ENCODE assay signal across 1 cellular context in the genomic region with DNA sequence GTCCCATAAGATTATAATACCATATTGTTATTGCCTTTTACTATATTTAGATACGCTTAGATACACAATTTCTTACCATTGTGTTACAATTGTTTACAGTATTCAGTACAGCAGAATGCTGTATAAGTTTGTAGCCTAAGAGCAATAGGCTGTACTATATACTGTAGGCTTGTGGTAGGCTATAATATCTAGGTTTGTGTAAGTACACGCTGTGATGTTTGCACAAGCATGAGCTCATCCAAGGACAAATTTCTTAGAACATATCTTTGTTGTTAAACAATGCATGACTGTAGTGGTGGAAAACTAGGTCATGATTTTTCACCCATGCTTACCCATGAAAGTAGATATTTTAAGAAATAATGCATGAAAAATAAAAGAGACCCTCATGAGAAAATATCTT.
TF ChIP-seq lines count a peak whose summit lies in the region.

No MANE protein-coding gene starts in this region.

TF ChIP-seq in HepG2, 621 proteins besides CTCF, POLR2A, EP300 and RAD21 (continued from another document and continues in another):
- TF ChIP-seq, protein P1, sequence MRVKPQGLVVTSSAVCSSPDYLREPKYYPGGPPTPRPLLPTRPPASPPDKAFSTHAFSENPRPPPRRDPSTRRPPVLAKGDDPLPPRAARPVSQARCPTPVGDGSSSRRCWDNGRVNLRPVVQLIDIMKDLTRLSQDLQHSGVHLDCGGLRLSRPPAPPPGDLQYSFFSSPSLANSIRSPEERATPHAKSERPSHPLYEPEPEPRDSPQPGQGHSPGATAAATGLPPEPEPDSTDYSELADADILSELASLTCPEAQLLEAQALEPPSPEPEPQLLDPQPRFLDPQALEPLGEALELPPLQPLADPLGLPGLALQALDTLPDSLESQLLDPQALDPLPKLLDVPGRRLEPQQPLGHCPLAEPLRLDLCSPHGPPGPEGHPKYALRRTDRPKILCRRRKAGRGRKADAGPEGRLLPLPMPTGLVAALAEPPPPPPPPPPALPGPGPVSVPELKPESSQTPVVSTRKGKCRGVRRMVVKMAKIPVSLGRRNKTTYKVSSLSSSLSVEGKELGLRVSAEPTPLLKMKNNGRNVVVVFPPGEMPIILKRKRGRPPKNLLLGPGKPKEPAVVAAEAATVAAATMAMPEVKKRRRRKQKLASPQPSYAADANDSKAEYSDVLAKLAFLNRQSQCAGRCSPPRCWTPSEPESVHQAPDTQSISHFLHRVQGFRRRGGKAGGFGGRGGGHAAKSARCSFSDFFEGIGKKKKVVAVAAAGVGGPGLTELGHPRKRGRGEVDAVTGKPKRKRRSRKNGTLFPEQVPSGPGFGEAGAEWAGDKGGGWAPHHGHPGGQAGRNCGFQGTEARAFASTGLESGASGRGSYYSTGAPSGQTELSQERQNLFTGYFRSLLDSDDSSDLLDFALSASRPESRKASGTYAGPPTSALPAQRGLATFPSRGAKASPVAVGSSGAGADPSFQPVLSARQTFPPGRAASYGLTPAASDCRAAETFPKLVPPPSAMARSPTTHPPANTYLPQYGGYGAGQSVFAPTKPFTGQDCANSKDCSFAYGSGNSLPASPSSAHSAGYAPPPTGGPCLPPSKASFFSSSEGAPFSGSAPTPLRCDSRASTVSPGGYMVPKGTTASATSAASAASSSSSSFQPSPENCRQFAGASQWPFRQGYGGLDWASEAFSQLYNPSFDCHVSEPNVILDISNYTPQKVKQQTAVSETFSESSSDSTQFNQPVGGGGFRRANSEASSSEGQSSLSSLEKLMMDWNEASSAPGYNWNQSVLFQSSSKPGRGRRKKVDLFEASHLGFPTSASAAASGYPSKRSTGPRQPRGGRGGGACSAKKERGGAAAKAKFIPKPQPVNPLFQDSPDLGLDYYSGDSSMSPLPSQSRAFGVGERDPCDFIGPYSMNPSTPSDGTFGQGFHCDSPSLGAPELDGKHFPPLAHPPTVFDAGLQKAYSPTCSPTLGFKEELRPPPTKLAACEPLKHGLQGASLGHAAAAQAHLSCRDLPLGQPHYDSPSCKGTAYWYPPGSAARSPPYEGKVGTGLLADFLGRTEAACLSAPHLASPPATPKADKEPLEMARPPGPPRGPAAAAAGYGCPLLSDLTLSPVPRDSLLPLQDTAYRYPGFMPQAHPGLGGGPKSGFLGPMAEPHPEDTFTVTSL (CRISPR knock-in tag; IDR thresholded peaks at IDR 0.05; ENCODE audit: borderline replicate concordance): peak; percentile 34; the same call in 1 of the 2 replicates
- TF ChIP-seq ZBTB21 (CRISPR knock-in tag; IDR thresholded peaks at IDR 0.05) (peak; percentile 42; the same call in 1 of the 2 replicates), MXD4 (CRISPR knock-in tag; IDR thresholded peaks at IDR 0.05) (no peak), SOX5 (CRISPR knock-in tag; IDR thresholded peaks at IDR 0.05; ENCODE audit: borderline replicate concordance) (peak; percentile 83; the same call in 1 of the 2 replicates), TMF1 (CRISPR knock-in tag; IDR thresholded peaks at IDR 0.05; ENCODE audit: low read depth) (no peak), XRCC5 (optimal IDR thresholded peaks at IDR 0.05; ENCODE audit: low read length) (no peak), AGO2 (optimal IDR thresholded peaks at IDR 0.05; ENCODE audit: low read depth, low read length) (no peak), GABPA (IDR thresholded peaks at IDR 0.05; ENCODE audit: low read depth, low read length) (no peak), GABPA (CRISPR knock-in tag; IDR thresholded peaks at IDR 0.05; ENCODE audit: low read depth) (no peak), ZSCAN12 (CRISPR knock-in tag; IDR thresholded peaks at IDR 0.05) (no peak), SOX13 (IDR thresholded peaks at IDR 0.05) (no peak), SOX13 (CRISPR knock-in tag; conservative IDR thresholded peaks at IDR 0.05 in 1 of 2, IDR thresholded peaks at IDR 0.05 in 1 of 2) (peak in 1 of 2 experiments; percentile 88; a peak in 2 of 4 replicates), EZH2 (conservative IDR thresholded peaks at IDR 0.05; ENCODE audit: low read depth, low read length) (no peak), MAZ (IDR thresholded peaks at IDR 0.05; ENCODE audit: borderline replicate concordance, low read depth, low read length) (no peak), MAZ (CRISPR knock-in tag; IDR thresholded peaks at IDR 0.05; ENCODE audit: low read depth) (no peak), ZNF670 (CRISPR knock-in tag; IDR thresholded peaks at IDR 0.05; ENCODE audit: borderline replicate concordance) (no peak), CREB1 (IDR thresholded peaks at IDR 0.05) (no peak), CREB1 (CRISPR knock-in tag; IDR thresholded peaks at IDR 0.05) (peak; percentile 33; the same call in 1 of the 2 replicates), RFXAP (CRISPR knock-in tag; IDR thresholded peaks at IDR 0.05; ENCODE audit: borderline replicate concordance) (no peak), ZNF790 (CRISPR knock-in tag; IDR thresholded peaks at IDR 0.05; ENCODE audit: borderline replicate concordance) (no peak), SP5 (CRISPR knock-in tag; IDR thresholded peaks at IDR 0.05; ENCODE audit: borderline replicate concordance, low read depth) (no peak), FOXJ3 (CRISPR knock-in tag; IDR thresholded peaks at IDR 0.05; ENCODE audit: borderline replicate concordance) (peak; percentile 45; the same call in 1 of the 2 replicates), DNMT3B (CRISPR knock-in tag; conservative IDR thresholded peaks at IDR 0.05) (no peak), PHF20 (CRISPR knock-in tag; IDR thresholded peaks at IDR 0.05) (no peak), JDP2 (CRISPR knock-in tag; IDR thresholded peaks at IDR 0.05; ENCODE audit: borderline replicate concordance) (no peak), ZZZ3 (CRISPR knock-in tag; IDR thresholded peaks at IDR 0.05; ENCODE audit: borderline replicate concordance) (no peak), ZNF251 (CRISPR knock-in tag; IDR thresholded peaks at IDR 0.05) (no peak)
- TF ChIP-seq, protein P2, sequence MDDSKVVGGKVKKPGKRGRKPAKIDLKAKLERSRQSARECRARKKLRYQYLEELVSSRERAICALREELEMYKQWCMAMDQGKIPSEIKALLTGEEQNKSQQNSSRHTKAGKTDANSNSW (CRISPR knock-in tag; IDR thresholded peaks at IDR 0.05; ENCODE audit: borderline replicate concordance): no peak
- TF ChIP-seq, protein P3, sequence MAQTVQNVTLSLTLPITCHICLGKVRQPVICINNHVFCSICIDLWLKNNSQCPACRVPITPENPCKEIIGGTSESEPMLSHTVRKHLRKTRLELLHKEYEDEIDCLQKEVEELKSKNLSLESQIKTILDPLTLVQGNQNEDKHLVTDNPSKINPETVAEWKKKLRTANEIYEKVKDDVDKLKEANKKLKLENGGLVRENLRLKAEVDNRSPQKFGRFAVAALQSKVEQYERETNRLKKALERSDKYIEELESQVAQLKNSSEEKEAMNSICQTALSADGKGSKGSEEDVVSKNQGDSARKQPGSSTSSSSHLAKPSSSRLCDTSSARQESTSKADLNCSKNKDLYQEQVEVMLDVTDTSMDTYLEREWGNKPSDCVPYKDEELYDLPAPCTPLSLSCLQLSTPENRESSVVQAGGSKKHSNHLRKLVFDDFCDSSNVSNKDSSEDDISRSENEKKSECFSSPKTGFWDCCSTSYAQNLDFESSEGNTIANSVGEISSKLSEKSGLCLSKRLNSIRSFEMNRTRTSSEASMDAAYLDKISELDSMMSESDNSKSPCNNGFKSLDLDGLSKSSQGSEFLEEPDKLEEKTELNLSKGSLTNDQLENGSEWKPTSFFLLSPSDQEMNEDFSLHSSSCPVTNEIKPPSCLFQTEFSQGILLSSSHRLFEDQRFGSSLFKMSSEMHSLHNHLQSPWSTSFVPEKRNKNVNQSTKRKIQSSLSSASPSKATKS (CRISPR knock-in tag; IDR thresholded peaks at IDR 0.05): no peak
- TF ChIP-seq, protein P4, sequence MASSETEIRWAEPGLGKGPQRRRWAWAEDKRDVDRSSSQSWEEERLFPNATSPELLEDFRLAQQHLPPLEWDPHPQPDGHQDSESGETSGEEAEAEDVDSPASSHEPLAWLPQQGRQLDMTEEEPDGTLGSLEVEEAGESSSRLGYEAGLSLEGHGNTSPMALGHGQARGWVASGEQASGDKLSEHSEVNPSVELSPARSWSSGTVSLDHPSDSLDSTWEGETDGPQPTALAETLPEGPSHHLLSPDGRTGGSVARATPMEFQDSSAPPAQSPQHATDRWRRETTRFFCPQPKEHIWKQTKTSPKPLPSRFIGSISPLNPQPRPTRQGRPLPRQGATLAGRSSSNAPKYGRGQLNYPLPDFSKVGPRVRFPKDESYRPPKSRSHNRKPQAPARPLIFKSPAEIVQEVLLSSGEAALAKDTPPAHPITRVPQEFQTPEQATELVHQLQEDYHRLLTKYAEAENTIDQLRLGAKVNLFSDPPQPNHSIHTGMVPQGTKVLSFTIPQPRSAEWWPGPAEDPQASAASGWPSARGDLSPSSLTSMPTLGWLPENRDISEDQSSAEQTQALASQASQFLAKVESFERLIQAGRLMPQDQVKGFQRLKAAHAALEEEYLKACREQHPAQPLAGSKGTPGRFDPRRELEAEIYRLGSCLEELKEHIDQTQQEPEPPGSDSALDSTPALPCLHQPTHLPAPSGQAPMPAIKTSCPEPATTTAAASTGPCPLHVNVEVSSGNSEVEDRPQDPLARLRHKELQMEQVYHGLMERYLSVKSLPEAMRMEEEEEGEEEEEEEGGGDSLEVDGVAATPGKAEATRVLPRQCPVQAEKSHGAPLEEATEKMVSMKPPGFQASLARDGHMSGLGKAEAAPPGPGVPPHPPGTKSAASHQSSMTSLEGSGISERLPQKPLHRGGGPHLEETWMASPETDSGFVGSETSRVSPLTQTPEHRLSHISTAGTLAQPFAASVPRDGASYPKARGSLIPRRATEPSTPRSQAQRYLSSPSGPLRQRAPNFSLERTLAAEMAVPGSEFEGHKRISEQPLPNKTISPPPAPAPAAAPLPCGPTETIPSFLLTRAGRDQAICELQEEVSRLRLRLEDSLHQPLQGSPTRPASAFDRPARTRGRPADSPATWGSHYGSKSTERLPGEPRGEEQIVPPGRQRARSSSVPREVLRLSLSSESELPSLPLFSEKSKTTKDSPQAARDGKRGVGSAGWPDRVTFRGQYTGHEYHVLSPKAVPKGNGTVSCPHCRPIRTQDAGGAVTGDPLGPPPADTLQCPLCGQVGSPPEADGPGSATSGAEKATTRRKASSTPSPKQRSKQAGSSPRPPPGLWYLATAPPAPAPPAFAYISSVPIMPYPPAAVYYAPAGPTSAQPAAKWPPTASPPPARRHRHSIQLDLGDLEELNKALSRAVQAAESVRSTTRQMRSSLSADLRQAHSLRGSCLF (CRISPR knock-in tag; IDR thresholded peaks at IDR 0.05; ENCODE audit: borderline replicate concordance): no peak
- TF ChIP-seq, protein P5, sequence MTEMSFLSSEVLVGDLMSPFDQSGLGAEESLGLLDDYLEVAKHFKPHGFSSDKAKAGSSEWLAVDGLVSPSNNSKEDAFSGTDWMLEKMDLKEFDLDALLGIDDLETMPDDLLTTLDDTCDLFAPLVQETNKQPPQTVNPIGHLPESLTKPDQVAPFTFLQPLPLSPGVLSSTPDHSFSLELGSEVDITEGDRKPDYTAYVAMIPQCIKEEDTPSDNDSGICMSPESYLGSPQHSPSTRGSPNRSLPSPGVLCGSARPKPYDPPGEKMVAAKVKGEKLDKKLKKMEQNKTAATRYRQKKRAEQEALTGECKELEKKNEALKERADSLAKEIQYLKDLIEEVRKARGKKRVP (CRISPR knock-in tag; IDR thresholded peaks at IDR 0.05): 0 out of 4 replicates have a peak, but pooled peaks of 1 of the 2 experiments have one; percentile 20
- TF ChIP-seq, protein P6, sequence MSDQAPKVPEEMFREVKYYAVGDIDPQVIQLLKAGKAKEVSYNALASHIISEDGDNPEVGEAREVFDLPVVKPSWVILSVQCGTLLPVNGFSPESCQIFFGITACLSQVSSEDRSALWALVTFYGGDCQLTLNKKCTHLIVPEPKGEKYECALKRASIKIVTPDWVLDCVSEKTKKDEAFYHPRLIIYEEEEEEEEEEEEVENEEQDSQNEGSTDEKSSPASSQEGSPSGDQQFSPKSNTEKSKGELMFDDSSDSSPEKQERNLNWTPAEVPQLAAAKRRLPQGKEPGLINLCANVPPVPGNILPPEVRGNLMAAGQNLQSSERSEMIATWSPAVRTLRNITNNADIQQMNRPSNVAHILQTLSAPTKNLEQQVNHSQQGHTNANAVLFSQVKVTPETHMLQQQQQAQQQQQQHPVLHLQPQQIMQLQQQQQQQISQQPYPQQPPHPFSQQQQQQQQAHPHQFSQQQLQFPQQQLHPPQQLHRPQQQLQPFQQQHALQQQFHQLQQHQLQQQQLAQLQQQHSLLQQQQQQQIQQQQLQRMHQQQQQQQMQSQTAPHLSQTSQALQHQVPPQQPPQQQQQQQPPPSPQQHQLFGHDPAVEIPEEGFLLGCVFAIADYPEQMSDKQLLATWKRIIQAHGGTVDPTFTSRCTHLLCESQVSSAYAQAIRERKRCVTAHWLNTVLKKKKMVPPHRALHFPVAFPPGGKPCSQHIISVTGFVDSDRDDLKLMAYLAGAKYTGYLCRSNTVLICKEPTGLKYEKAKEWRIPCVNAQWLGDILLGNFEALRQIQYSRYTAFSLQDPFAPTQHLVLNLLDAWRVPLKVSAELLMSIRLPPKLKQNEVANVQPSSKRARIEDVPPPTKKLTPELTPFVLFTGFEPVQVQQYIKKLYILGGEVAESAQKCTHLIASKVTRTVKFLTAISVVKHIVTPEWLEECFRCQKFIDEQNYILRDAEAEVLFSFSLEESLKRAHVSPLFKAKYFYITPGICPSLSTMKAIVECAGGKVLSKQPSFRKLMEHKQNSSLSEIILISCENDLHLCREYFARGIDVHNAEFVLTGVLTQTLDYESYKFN (CRISPR knock-in tag; conservative IDR thresholded peaks at IDR 0.05): no peak
- TF ChIP-seq, protein P7, sequence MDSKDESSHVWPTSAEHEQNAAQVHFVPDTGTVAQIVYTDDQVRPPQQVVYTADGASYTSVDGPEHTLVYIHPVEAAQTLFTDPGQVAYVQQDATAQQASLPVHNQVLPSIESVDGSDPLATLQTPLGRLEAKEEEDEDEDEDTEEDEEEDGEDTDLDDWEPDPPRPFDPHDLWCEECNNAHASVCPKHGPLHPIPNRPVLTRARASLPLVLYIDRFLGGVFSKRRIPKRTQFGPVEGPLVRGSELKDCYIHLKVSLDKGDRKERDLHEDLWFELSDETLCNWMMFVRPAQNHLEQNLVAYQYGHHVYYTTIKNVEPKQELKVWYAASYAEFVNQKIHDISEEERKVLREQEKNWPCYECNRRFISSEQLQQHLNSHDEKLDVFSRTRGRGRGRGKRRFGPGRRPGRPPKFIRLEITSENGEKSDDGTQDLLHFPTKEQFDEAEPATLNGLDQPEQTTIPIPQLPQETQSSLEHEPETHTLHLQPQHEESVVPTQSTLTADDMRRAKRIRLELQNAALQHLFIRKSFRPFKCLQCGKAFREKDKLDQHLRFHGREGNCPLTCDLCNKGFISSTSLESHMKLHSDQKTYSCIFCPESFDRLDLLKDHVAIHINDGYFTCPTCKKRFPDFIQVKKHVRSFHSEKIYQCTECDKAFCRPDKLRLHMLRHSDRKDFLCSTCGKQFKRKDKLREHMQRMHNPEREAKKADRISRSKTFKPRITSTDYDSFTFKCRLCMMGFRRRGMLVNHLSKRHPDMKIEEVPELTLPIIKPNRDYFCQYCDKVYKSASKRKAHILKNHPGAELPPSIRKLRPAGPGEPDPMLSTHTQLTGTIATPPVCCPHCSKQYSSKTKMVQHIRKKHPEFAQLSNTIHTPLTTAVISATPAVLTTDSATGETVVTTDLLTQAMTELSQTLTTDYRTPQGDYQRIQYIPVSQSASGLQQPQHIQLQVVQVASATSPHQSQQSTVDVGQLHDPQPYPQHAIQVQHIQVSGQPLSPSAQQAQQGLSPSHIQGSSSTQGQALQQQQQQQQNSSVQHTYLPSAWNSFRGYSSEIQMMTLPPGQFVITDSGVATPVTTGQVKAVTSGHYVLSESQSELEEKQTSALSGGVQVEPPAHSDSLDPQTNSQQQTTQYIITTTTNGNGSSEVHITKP (CRISPR knock-in tag; IDR thresholded peaks at IDR 0.05; ENCODE audit: low read depth): no peak
- TF ChIP-seq, protein P8, sequence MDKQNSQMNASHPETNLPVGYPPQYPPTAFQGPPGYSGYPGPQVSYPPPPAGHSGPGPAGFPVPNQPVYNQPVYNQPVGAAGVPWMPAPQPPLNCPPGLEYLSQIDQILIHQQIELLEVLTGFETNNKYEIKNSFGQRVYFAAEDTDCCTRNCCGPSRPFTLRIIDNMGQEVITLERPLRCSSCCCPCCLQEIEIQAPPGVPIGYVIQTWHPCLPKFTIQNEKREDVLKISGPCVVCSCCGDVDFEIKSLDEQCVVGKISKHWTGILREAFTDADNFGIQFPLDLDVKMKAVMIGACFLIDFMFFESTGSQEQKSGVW (CRISPR knock-in tag; IDR thresholded peaks at IDR 0.05; ENCODE audit: borderline replicate concordance): no peak
